Comparison of ENCODE assay signal across 8 cellular contexts in the genomic region with DNA sequence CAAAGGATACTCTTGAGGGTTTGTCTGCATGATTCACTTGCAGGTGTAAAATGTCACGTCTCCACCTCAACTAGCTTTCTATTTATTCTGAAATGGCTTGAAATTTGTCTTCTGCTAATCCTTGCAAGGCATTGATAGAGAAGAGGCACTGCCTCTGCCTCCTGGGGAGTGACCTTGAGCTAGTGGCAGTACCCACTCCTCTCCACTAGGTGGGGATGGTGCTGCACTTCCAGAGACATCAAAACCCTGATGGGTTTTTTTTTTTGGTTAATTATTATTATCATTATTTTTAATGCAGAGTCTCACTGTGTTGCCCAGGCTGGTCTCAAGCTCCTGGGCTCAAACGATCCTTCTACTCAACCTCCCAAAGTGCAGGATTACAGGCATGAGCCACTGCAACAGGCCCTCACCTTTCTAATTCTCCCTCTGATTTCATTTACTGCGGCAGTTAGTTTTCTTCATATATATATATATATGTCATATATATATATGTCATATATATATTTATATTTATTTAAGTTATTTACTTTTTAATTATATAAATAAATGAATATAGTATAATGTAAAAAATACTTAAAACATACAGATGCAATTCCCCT.
A peak's percentile ranks its signal among the peaks of the same experiment; 100 is the strongest.
DNase-seq lines count a peak whose midpoint lies in the region; ATAC-seq, FAIRE-seq and TF ChIP-seq lines count a peak whose summit lies in the region.

No MANE protein-coding gene starts in this region.

- H3K36me3 Mint-ChIP-seq in T-helper 2 cell treated with Interferon-gamma antibody and Interleukin-4, amounts not matched to agents 5 μg/mL and 100 μg/mL, for 36 hours (ENCODE audit: low read depth) = no peaks in the 10 kb centered on the region

- no peak overlapping the region for H3K4me3 Mint-ChIP-seq in T-helper 2 cell treated with Interferon-gamma antibody and Interleukin-4, amounts not matched to agents 5 μg/mL and 100 μg/mL, for 36 hours

- no peak overlapping the region for H3K27ac Mint-ChIP-seq in T-helper 2 cell treated with Interferon-gamma antibody and Interleukin-4, amounts not matched to agents 5 μg/mL and 100 μg/mL, for 36 hours

- in situ Hi-C loops in astrocyte of the spinal cord (cut with HindIII; ENCODE audit: low sequenced_read_pairs) = no loop called here

- peak; percentile 50 for ATAC-seq in GM18861 (IDR thresholded peaks at IDR 0.05; ENCODE audit: unreplicated experiment)
- no peak for ATAC-seq in GM19023 (IDR thresholded peaks at IDR 0.05; ENCODE audit: unreplicated experiment)

- no peaks in the 10 kb centered on the region for H3K9me3 Mint-ChIP-seq in T-helper 2 cell treated with Interferon-gamma antibody and Interleukin-4, amounts not matched to agents 5 μg/mL and 100 μg/mL, for 36 hours

- no peak for FAIRE-seq in HTR-8/SVneo (lab: Jason Lieb, UNC)

- H3K4me3 ChIP-seq in astrocyte of the spinal cord (ENCODE audit: low read depth, low read length) = no peak overlapping the region

- DNase-seq in Ammon's horn (ENCODE audit: low spot score) (peak; percentile 80), HTR-8/SVneo (ENCODE audit: insufficient read length, low spot score) (peak; percentile 14), astrocyte of the spinal cord (ENCODE audit: low read depth, low spot score) (peak; percentile 50), hypothalamus (lab: John Stamatoyannopoulos, UW) (peak in 33 of 51 donors; percentile 5 to 76 (median 35))
- DNase-seq in T-helper 2 cell treated with Interferon-gamma antibody and Interleukin-4, amounts not matched to agents 5 μg/mL and 100 μg/mL, for 36 hours (ENCODE audit: low spot score) = peak; percentile 13
- peak; percentile 68 for DNase-seq in stimulated activated CD4-positive, alpha-beta T cell treated with anti-CD3 and anti-CD28 coated beads, Interleukin-15, amount 100 ng/mL, for 24 hours

- peak; percentile 97 for TF ChIP-seq CTCF in astrocyte of the spinal cord (IDR thresholded peaks at IDR 0.05; ENCODE audit: low read depth, low read length)

- H3K27me3 Mint-ChIP-seq in T-helper 2 cell treated with Interferon-gamma antibody and Interleukin-4, amounts not matched to agents 5 μg/mL and 100 μg/mL, for 36 hours (ENCODE audit: low read depth) = peaks cover 5% of the 10 kb centered on the region

- no peaks in the 10 kb centered on the region for H3K4me1 Mint-ChIP-seq in T-helper 2 cell treated with Interferon-gamma antibody and Interleukin-4, amounts not matched to agents 5 μg/mL and 100 μg/mL, for 36 hours (ENCODE audit: low read depth)

Comparison
In these comparisons a context has a peak if more than half of its experiments do, and no peak if none do; other contexts are left out.
1. DNase-seq: peak in every context shown above with its lines; median percentile 80 in Ammon's horn; 68 in stimulated activated CD4-positive, alpha-beta T cell treated with anti-CD3 and anti-CD28 coated beads, Interleukin-15, amount 100 ng/mL, for 24 hours; 50 in astrocyte of the spinal cord; 35 in hypothalamus; 14 in HTR-8/SVneo; 13 in T-helper 2 cell treated with Interferon-gamma antibody and Interleukin-4, amounts not matched to agents 5 μg/mL and 100 μg/mL, for 36 hours.